In the genomic region with DNA sequence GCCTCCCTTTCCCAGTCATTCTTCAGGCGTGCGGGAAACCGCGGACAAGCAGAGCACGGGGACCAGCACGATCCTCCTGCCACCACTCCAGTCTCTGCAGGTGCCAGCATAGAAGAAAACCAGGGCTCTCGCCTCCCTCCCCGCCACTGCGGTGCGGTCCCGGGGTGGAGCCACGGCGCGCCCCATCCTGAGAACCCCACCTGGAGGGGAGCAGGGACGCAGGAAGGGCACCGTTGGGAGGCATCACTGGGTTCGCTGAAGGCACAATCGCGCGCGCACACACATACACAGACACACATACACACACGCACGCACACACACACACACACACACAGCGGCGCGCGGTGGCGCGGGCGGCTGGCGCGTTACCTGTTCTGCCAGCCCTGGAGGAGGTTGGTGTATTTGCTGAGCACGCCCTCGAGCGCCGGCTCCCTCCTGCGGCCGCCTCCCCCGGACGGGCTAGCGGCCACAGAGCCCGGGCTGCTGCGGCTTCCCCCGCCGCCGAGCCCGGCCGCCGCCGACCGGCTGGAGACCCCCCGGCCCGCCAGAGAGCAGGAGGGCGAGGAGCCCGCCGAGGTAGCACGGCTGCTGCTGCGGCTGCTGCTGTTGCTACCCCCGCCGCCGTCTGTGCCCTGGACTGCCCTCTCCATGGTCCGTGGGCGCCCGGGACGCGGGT, we compare ENCODE assay signal across 8 cellular contexts. TPM values are rescaled to one million over a fixed set of nuclear protein-coding genes. Genes with fewer than 3 reads are reported as not detected.
DNase-seq lines count a peak whose midpoint lies in the region; ATAC-seq and TF ChIP-seq lines count a peak whose summit lies in the region.

No MANE protein-coding gene starts in this region.

- H3K27ac Mint-ChIP-seq in HFFc6 (peak overlapping the region; percentile 17; the same call in 1 of the 2 replicates), natural killer cell (no peak overlapping the region)

- H3K36me3 Mint-ChIP-seq in HFFc6 (ENCODE audit: low read depth) (no peaks in the 10 kb centered on the region), natural killer cell (no peaks in the 10 kb centered on the region)

- H3K79me2 ChIP-seq in DND-41 (ENCODE audit: insufficient read depth, low read length), result no peaks in the 10 kb centered on the region

- peak overlapping the region; percentile 43 for H3K9ac ChIP-seq in DND-41 (ENCODE audit: low read depth, low read length)

- no peak for TF ChIP-seq CTCF in DND-41 (IDR thresholded peaks at IDR 0.05; ENCODE audit: borderline replicate concordance, extremely low read depth, low read length, poor library complexity, severe bottlenecking)
- TF ChIP-seq CTCF in HFFc6 (IDR thresholded peaks at IDR 0.05), result no peak
- no peak for TF ChIP-seq CTCF in natural killer cell (IDR thresholded peaks at IDR 0.05)
- no peak for TF ChIP-seq CTCF in upper lobe of right lung (IDR thresholded peaks at IDR 0.05)

- peaks cover 23% of the 10 kb centered on the region for H3K27me3 ChIP-seq in DND-41 (ENCODE audit: insufficient read depth, low read length, poor library complexity)
- no peaks in the 10 kb centered on the region for H3K27me3 ChIP-seq in upper lobe of right lung

- H3K4me1 ChIP-seq in DND-41 (ENCODE audit: insufficient read depth, low read length) (peaks cover 14% of the 10 kb centered on the region), upper lobe of right lung (peaks cover 18% of the 10 kb centered on the region)

- H3K27me3 Mint-ChIP-seq in HFFc6 (ENCODE audit: insufficient read depth) (no peaks in the 10 kb centered on the region; the same call in 1 of the 2 replicates), natural killer cell (ENCODE audit: low read depth in 2 of 2) (peaks cover 48 to 64% of the 10 kb centered on the region in 2 donors)

- ATAC-seq in DND-41 (ENCODE audit: insufficient read depth, low read depth) (peak; percentile 82), natural killer cell (peak in 2 of 3 donors; percentile 52 to 66), upper lobe of right lung (peak; percentile 88)

- DNase-seq in DND-41, result peak; percentile 50
- peak; percentile 16 for DNase-seq in HFFc6
- peak; percentile 66 to 82 for DNase-seq in NCI-H526 (lab: John Stamatoyannopoulos, UW)
- peak; percentile 22 for DNase-seq in activated T-cell treated with anti-CD3 and anti-CD28 coated beads for 24 hours (ENCODE audit: low read depth)
- peak; percentile 43 for DNase-seq in fibroblast of gingiva (ENCODE audit: low read depth)
- no peak for DNase-seq in natural killer cell
- peak; percentile 90 for DNase-seq in upper lobe of right lung
- no peak for DNase-seq in pons (ENCODE audit: low spot score)

- H3K4me3 Mint-ChIP-seq in HFFc6 (peak overlapping the region; percentile 89), natural killer cell (peak overlapping the region; percentile 84)

- H3K27ac ChIP-seq in DND-41 (ENCODE audit: low read length), result no peak overlapping the region
- H3K27ac ChIP-seq in upper lobe of right lung, result peak overlapping the region; percentile 85

- H3K4me3 ChIP-seq in DND-41 (ENCODE audit: low read depth in 1 of 2, low read length in 2 of 2), result peak overlapping the region; percentile 22 to 69; a peak in 3 of 4 replicates
- H3K4me3 ChIP-seq in upper lobe of right lung, result peak overlapping the region; percentile 75

- peak overlapping the region; percentile 98 for H3K4me2 ChIP-seq in DND-41 (ENCODE audit: insufficient read depth, low read length)

- intact Hi-C loops in natural killer cell (cut with micrococcal nuclease) (no loop called here), upper lobe of right lung (cut with DNase I) (no loop called here)

- peaks cover 9% of the 10 kb centered on the region for H3K4me1 Mint-ChIP-seq in HFFc6 (ENCODE audit: low read depth)
- H3K4me1 Mint-ChIP-seq in natural killer cell, result peaks cover 4 to 10% of the 10 kb centered on the region in 2 donors

- H3K9me3 Mint-ChIP-seq in HFFc6 (no peaks in the 10 kb centered on the region), natural killer cell (no peaks in the 10 kb centered on the region)

- H4K20me1 ChIP-seq in DND-41 (ENCODE audit: insufficient read depth, low read length), result no peaks in the 10 kb centered on the region

- no peaks in the 10 kb centered on the region for H3K36me3 ChIP-seq in DND-41 (ENCODE audit: insufficient read depth, low read length)
- H3K36me3 ChIP-seq in upper lobe of right lung, result no peaks in the 10 kb centered on the region

- peak overlapping the region; percentile 78 for H2AFZ ChIP-seq in DND-41 (ENCODE audit: low read depth, low read length)

- no peaks in the 10 kb centered on the region for H3K9me3 ChIP-seq in DND-41 (ENCODE audit: insufficient read depth, low read length, severe bottlenecking)
- no peaks in the 10 kb centered on the region for H3K9me3 ChIP-seq in upper lobe of right lung

RNA-seq across cellular contexts. Expression of a gene that starts 0.4 kb away (rescaled TPM):
- total RNA-seq in HFFc6 (2021; fragmentation: NEBNext Ultra II Directional; extraction: Animal tissue kit (Norgen Biotek cat#: 25700)), result 1 to 10 TPM; 7.3 to 8.9 (median 8.6) TPM
- total RNA-seq in natural killer cell (1 to 10 TPM in 2 of 3 donors, under 1 TPM in 1; 1.00 to 3.6 (median 1.6) TPM), upper lobe of right lung (30.8 TPM)

RNA-seq across cellular contexts. Expression of a gene that starts 0.9 kb away (rescaled TPM):
- total RNA-seq in HFFc6 (2021; fragmentation: NEBNext Ultra II Directional; extraction: Animal tissue kit (Norgen Biotek cat#: 25700)), result under 1 TPM; 0.14 to 0.33 (median 0.17) TPM
- total RNA-seq in natural killer cell, result under 1 TPM in 1 of 3 donors, not detected in 2; 0.10 TPM
- total RNA-seq in upper lobe of right lung, result 1.6 TPM

Comparison
In these comparisons a context has a peak if more than half of its experiments do, and no peak if none do; other contexts are left out.
1. DNase-seq: peak in DND-41 (single experiment), HFFc6 (single experiment), NCI-H526 (2 of 2), activated T-cell treated with anti-CD3 and anti-CD28 coated beads for 24 hours (single experiment), fibroblast of gingiva (single experiment) and upper lobe of right lung (single experiment); none in natural killer cell (single experiment) and pons (single experiment).
2. Peak in every context shown above with its lines, with median percentiles within 50 percentile points of each other: ATAC-seq.